ENCODE assay signal across 8 cellular contexts in genomic region chr9:109520475-109521132, GRCh38. TPM values are rescaled to one million over a fixed set of nuclear protein-coding genes. Genes with fewer than 3 reads are reported as not detected.
A peak's percentile ranks its signal among the peaks of the same experiment; 100 is the strongest.
DNase-seq lines count a peak whose midpoint lies in the region; ATAC-seq and TF ChIP-seq lines count a peak whose summit lies in the region.

No MANE protein-coding gene starts in this region.

- no peaks in the 10 kb centered on the region for H3K36me3 ChIP-seq in gastroesophageal sphincter
- no peaks in the 10 kb centered on the region for H3K36me3 ChIP-seq in osteoblast (ENCODE audit: insufficient read depth, low read length)

- H3K27ac ChIP-seq in gastroesophageal sphincter, result no peak overlapping the region
- H3K27ac ChIP-seq in osteoblast (ENCODE audit: low read depth, low read length), result no peak overlapping the region

- DNase-seq in DMS 273 (lab: John Stamatoyannopoulos, UW; ENCODE audit: unreplicated experiment) (peak; percentile 90), NCI-H2196 treated with DMSO at 0.1 percent for 48 hours (lab: John Stamatoyannopoulos, UW; ENCODE audit: unreplicated experiment) (peak; percentile 53), osteoblast (ENCODE audit: insufficient read length, low spot score, missing footprints) (peak; percentile 74), mesenteric fat pad (ENCODE audit: low spot score) (no peak)
- DNase-seq in activated CD4-positive, alpha-beta T cell treated with anti-CD3 and anti-CD28 coated beads, Interleukin-2, amount 50 U/mL, for 48 hours, result peak; percentile 48 to 58

- no peak for TF ChIP-seq POLR2A in gastroesophageal sphincter (IDR thresholded peaks at IDR 0.05)

- H3K9me3 ChIP-seq in gastroesophageal sphincter (no peaks in the 10 kb centered on the region), osteoblast (ENCODE audit: low read depth, low read length) (no peaks in the 10 kb centered on the region)

- no peaks in the 10 kb centered on the region for H3K4me1 ChIP-seq in gastroesophageal sphincter
- H3K4me1 ChIP-seq in osteoblast (ENCODE audit: insufficient read depth, low read length), result no peaks in the 10 kb centered on the region

- peak; percentile 81 for ATAC-seq in GM19035 (IDR thresholded peaks at IDR 0.05; ENCODE audit: unreplicated experiment)
- ATAC-seq in HG03280 (IDR thresholded peaks at IDR 0.05; ENCODE audit: unreplicated experiment), result peak; percentile 87
- ATAC-seq in gastroesophageal sphincter, result peak; percentile 70

- no peak for TF ChIP-seq EP300 in gastroesophageal sphincter (IDR thresholded peaks at IDR 0.05)

- H3K27me3 ChIP-seq in gastroesophageal sphincter, result no peaks in the 10 kb centered on the region
- peaks cover 44% of the 10 kb centered on the region for H3K27me3 ChIP-seq in osteoblast (ENCODE audit: insufficient read depth, low read length)

- peak; percentile 47 to 82 (median 75) for TF ChIP-seq CTCF in gastroesophageal sphincter (IDR thresholded peaks at IDR 0.05)
- TF ChIP-seq CTCF in osteoblast (IDR thresholded peaks at IDR 0.05; ENCODE audit: extremely low read depth, low read depth, low read length), result peak; percentile 95

- 4 to 16% methylated on average over 8 to 11 of the region's 11 CpGs for WGBS in gastroesophageal sphincter (ENCODE audit: low coverage in 1 of 2), 2 donors

- no peaks in the 10 kb centered on the region for H4K20me1 ChIP-seq in osteoblast (ENCODE audit: insufficient read depth, low read length)

- no peak overlapping the region for H3K4me3 ChIP-seq in gastroesophageal sphincter
- no peak overlapping the region for H3K4me3 ChIP-seq in osteoblast (ENCODE audit: insufficient read depth, low read length)

- H2AFZ ChIP-seq in osteoblast (ENCODE audit: low read length), result no peak overlapping the region

- H3K79me2 ChIP-seq in osteoblast (ENCODE audit: insufficient read depth, low read length), result no peaks in the 10 kb centered on the region

- H3K4me2 ChIP-seq in osteoblast (ENCODE audit: insufficient read depth, low read length), result peak overlapping the region; percentile 54

RNA-seq across cellular contexts. Expression of gene PTPN3, which starts 22.5 kb away (rescaled TPM):
- total RNA-seq in gastroesophageal sphincter (1 to 10 TPM; 1.2 to 3.4 (median 1.6) TPM), osteoblast (2.9 TPM in 2 replicates), mesenteric fat pad (6.3 TPM)
